ENCODE assay signal across 24 cellular contexts in genomic region chr22:45877036-45877380, GRCh38.
"Had no signal": no experiment of that assay in that cellular context is flagged by ENCODE, and none has a peak within 500 bp of the region (broad histone marks: within the 10 kb centered on the region; RNA-seq: fewer than 3 reads in every experiment).

No MANE protein-coding gene starts in this region.

- H3K4me3 ChIP-seq: adrenal gland, SK-N-MC had no signal

- H3K27ac ChIP-seq: adrenal gland, KMS-11, SK-N-MC had no signal

- H3K36me3 Mint-ChIP-seq: activated CD4-positive, alpha-beta memory T cell treated with anti-CD3 and anti-CD28 coated beads for 36 hours; activated naive CD8-positive, alpha-beta T cell; T-cell had no signal

- H3K27ac Mint-ChIP-seq: activated CD4-positive, alpha-beta memory T cell treated with anti-CD3 and anti-CD28 coated beads for 36 hours; activated CD4-positive, alpha-beta T cell treated with anti-CD3 and anti-CD28 coated beads, Interleukin-2, amount 10 ng/mL, durations not matched to agents 7 days and 5 days; activated naive CD4-positive, alpha-beta T cell treated with anti-CD3 and anti-CD28 coated beads for 36 hours; activated naive CD8-positive, alpha-beta T cell; activated T-helper 1 cell treated with anti-CD3 and anti-CD28 coated beads, Interleukin-12 subunit alpha, Interleukin-12 subunit beta, Interleukin-2, Interleukin-4 antibody, amounts not matched to agents 30 ng/mL and 10 ng/mL and 1 ng/mL, durations not matched to agents 14 hours and 24 hours and 36 hours; T-cell had no signal

- H3K4me2 ChIP-seq: KMS-11 had no signal

- H3K4me3 Mint-ChIP-seq: activated CD4-positive, alpha-beta memory T cell treated with anti-CD3 and anti-CD28 coated beads for 36 hours; activated CD4-positive, alpha-beta T cell treated with anti-CD3 and anti-CD28 coated beads, Interleukin-2, amount 10 ng/mL, durations not matched to agents 7 days and 5 days; activated naive CD4-positive, alpha-beta T cell treated with anti-CD3 and anti-CD28 coated beads for 36 hours; activated naive CD8-positive, alpha-beta T cell; activated T-helper 1 cell treated with anti-CD3 and anti-CD28 coated beads, Interleukin-12 subunit alpha, Interleukin-12 subunit beta, Interleukin-2, Interleukin-4 antibody, amounts not matched to agents 30 ng/mL and 10 ng/mL and 1 ng/mL, durations not matched to agents 14 hours and 24 hours and 36 hours; T-cell had no signal

- H3K9me3 Mint-ChIP-seq: activated T-helper 1 cell treated with anti-CD3 and anti-CD28 coated beads, Interleukin-12 subunit alpha, Interleukin-12 subunit beta, Interleukin-2, Interleukin-4 antibody, amounts not matched to agents 30 ng/mL and 10 ng/mL and 1 ng/mL, durations not matched to agents 14 hours and 24 hours and 36 hours had no signal

- H3K9ac ChIP-seq: KMS-11 had no signal

- DNase-seq: activated CD4-positive, alpha-beta T cell treated with anti-CD3 and anti-CD28 coated beads, Interleukin-2, amount 10 ng/mL, durations not matched to agents 7 days and 5 days; activated CD4-positive, CD25-positive, alpha-beta regulatory T cell; activated gamma-delta T cell; activated naive CD4-positive, alpha-beta T cell treated with anti-CD3 and anti-CD28 coated beads for 36 hours; activated T-cell treated with anti-CD3 and anti-CD28 coated beads, Interleukin-2, amount 50 U/mL, for 1 hour; anterior cingulate cortex; NCI-H1092; NCI-H1930; NCI-H345; NCI-H510A; NCI-H526 treated with DMSO at 0.1 percent for 48 hours; NK-92 treated with Interleukin-12 subunit alpha and Interleukin-12 subunit beta, amount 100 ng/mL, for 24 hours; OCI-M1; RPMI8226; T-helper 2 cell; T1000 had no signal

- H3K4me1 Mint-ChIP-seq: activated CD4-positive, alpha-beta T cell treated with anti-CD3 and anti-CD28 coated beads, Interleukin-2, amount 10 ng/mL, durations not matched to agents 7 days and 5 days; T-cell had no signal

- ATAC-seq: Right ventricle myocardium inferior, T-cell had no signal
